In the genomic region with DNA sequence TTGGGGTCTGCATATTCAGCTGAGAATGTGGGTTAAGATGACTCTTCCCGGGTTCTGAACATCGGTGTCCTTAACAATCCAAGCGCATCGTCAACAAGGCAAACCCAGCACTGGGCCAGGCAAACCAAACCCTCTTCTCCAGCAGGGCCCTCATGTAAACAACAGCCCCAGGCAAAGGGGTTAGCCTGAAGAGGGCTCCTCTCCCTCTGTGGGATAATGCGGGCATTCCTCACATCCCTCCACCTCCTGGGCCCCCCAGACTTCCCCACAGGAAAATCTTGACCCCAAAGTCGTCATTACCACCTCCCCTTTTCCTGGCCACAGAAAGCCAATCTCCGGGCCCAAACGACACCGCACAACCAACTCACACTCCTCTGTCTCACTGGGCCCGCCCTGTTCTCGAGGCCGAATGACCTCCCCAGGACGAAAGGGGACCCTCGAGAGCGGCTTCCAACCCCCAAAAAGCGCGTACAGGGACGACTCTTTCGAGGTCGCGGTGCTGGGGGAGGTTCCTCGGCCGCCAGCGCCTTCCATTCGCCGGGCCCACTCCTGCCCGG, we compare ENCODE assay signal across 8 cellular contexts. TPM values are rescaled to one million over a fixed set of nuclear protein-coding genes. Genes with fewer than 3 reads are reported as not detected.
A peak's percentile ranks its signal among the peaks of the same experiment; 100 is the strongest.
DNase-seq lines count a peak whose midpoint lies in the region; ATAC-seq and TF ChIP-seq lines count a peak whose summit lies in the region.

No MANE protein-coding gene starts in this region.

- TF ChIP-seq POLR2A in heart left ventricle (IDR thresholded peaks at IDR 0.05) = no peak

- peak overlapping the region; percentile 89 for H3K4me3 Mint-ChIP-seq in mesothelial cell of epicardium

- no peaks in the 10 kb centered on the region for H3K9me2 ChIP-seq in PC-3 (replicated peaks; ENCODE audit: low read length)

- H3K4me2 ChIP-seq in PC-3 (ENCODE audit: low read length) = peak overlapping the region; percentile 88

- H3K9me3 Mint-ChIP-seq in mesothelial cell of epicardium = no peaks in the 10 kb centered on the region

- H3K4me3 ChIP-seq in heart left ventricle (peak overlapping the region; percentile 77 to 100 (median 94)), PC-3 (ENCODE audit: low read length) (peak overlapping the region; percentile 95), aorta (ENCODE audit: low read length in 2 of 2) (peak overlapping the region; percentile 72 to 85)

- H3K27me3 ChIP-seq in heart left ventricle = no peaks in the 10 kb centered on the region
- H3K27me3 ChIP-seq in PC-3 (ENCODE audit: low read length) = no peaks in the 10 kb centered on the region
- H3K27me3 ChIP-seq in aorta (ENCODE audit: control insufficient read depth in 1 of 2, insufficient read depth in 2 of 2, low read length in 1 of 2) = no peaks in the 10 kb centered on the region

- H3K4me1 Mint-ChIP-seq in mesothelial cell of epicardium = peaks cover 52% of the 10 kb centered on the region

- H3K9ac ChIP-seq in PC-3 (ENCODE audit: low read length) = peak overlapping the region; percentile 99

- BruUV-seq in PC-3 (replicated peaks; lab: Mats Ljungman, UMichigan) = TSS peak; percentile 48

- ATAC-seq in heart left ventricle (peak in 1 of 4 donors; percentile 0), Right ventricle myocardium superior (ENCODE audit: poor library complexity) (no peak), PC-3 (peak; percentile 16; the same call in 1 of the 2 replicates), aorta (ENCODE audit: low FRiP score) (no peak), HG02571 (IDR thresholded peaks at IDR 0.05; ENCODE audit: unreplicated experiment) (no peak)

- peak overlapping the region; percentile 64 for H2AFZ ChIP-seq in PC-3 (ENCODE audit: low read length)

- POLR2A ChIA-PET in PC-3 (lab: Charles Lee; ENCODE audit: unreplicated experiment) = interaction anchor here (0.6 kb wide), 1 partner anchor 358 kb away, joined by 3 read pairs; no protein-coding TSS in a partner anchor

- intact Hi-C loops in heart left ventricle (cut with DNase I) = loop anchor here in 2 of 10 donors (2.0 to 10.0 kb wide), 2 partner anchors 30 to 302 kb away; a partner anchor contains a TSS
- intact Hi-C loops in Right ventricle myocardium superior (cut with DNase I) = no loop called here
- intact Hi-C loops in PC-3 (cut with micrococcal nuclease) = loop anchor here (10.0 kb wide), 1 partner anchor 78 kb away; no protein-coding TSS in a partner anchor
- intact Hi-C loops in aorta (cut with DNase I) = no loop called here

- peaks cover 14% of the 10 kb centered on the region for H3K36me3 Mint-ChIP-seq in mesothelial cell of epicardium

- no peaks in the 10 kb centered on the region for H3K9me3 ChIP-seq in heart left ventricle
- no peaks in the 10 kb centered on the region for H3K9me3 ChIP-seq in PC-3 (ENCODE audit: low read length)
- no peaks in the 10 kb centered on the region for H3K9me3 ChIP-seq in aorta (ENCODE audit: control insufficient read depth, low read length)

- peaks cover 65% of the 10 kb centered on the region for H3K79me2 ChIP-seq in PC-3 (ENCODE audit: low read length)

- H3K27ac ChIP-seq in heart left ventricle = peak overlapping the region; percentile 81 to 96 (median 94)
- peak overlapping the region; percentile 42 for H3K27ac ChIP-seq in PC-3 (ENCODE audit: low read length)
- H3K27ac ChIP-seq in aorta (ENCODE audit: low read depth in 1 of 2, low read length in 2 of 2) = peak overlapping the region in 1 of 2 donors; percentile 64

- no peak for DNase-seq in heart left ventricle
- no peak for DNase-seq in Right ventricle myocardium superior
- DNase-seq in PC-3 = peak; percentile 26
- DNase-seq in dermis blood vessel endothelial cell = peak; percentile 42
- no peak for DNase-seq in mesothelial cell of epicardium (ENCODE audit: low spot score in 2 of 2, unreplicated experiment in 2 of 2)
- no peak for DNase-seq in aorta
- DNase-seq in GM19238 (ENCODE audit: insufficient read length, low spot score) = no peak

- H3K27ac Mint-ChIP-seq in mesothelial cell of epicardium = peak overlapping the region; percentile 96

- no peaks in the 10 kb centered on the region for H3F3A ChIP-seq in PC-3 (ENCODE audit: low read length, unreplicated experiment)

- H3K36me3 ChIP-seq in heart left ventricle = peaks cover 0 to 39% (median 27%) of the 10 kb centered on the region in 9 donors
- peaks cover 20% of the 10 kb centered on the region for H3K36me3 ChIP-seq in PC-3 (ENCODE audit: low read depth, low read length)
- H3K36me3 ChIP-seq in aorta (ENCODE audit: control insufficient read depth in 1 of 2, insufficient read depth in 2 of 2, low read length in 1 of 2) = no peaks in the 10 kb centered on the region

- peaks cover 24% of the 10 kb centered on the region for H4K20me1 ChIP-seq in PC-3 (ENCODE audit: low read length)

- no peaks in the 10 kb centered on the region for H3K27me3 Mint-ChIP-seq in mesothelial cell of epicardium (ENCODE audit: low read depth)

- H3K4me1 ChIP-seq in heart left ventricle = peaks cover 0 to 58% (median 39%) of the 10 kb centered on the region in 12 donors
- H3K4me1 ChIP-seq in PC-3 (ENCODE audit: insufficient read depth, low read length) = peaks cover 30% of the 10 kb centered on the region
- H3K4me1 ChIP-seq in aorta (ENCODE audit: control insufficient read depth in 1 of 2, insufficient read depth in 2 of 2, low read length in 2 of 2) = peaks cover 0 to 4% of the 10 kb centered on the region in 2 donors

- no peak for TF ChIP-seq CTCF in heart left ventricle (IDR thresholded peaks at IDR 0.05)
- TF ChIP-seq CTCF in PC-3 (conservative IDR thresholded peaks at IDR 0.05; ENCODE audit: low read depth, low read length) = no peak
- no peak for TF ChIP-seq CTCF in mesothelial cell of epicardium (IDR thresholded peaks at IDR 0.05; ENCODE audit: unreplicated experiment)

- WGBS in heart left ventricle, 4 donors = 0 to 1% (median 0%) methylated on average over 12 to 27 of the region's 27 CpGs
- WGBS in aorta, 2 donors = 1% methylated on average over 27 of the region's 27 CpGs

- CTCF ChIA-PET in PC-3 (lab: Charles Lee) = no interaction called here

RNA-seq across cellular contexts. Expression of a gene that starts 0.6 kb away (rescaled TPM):
- 100 to 1,000 TPM; 121 to 156 (median 130) TPM for total RNA-seq in heart left ventricle
- polyA plus RNA-seq in heart left ventricle = 100 to 1,000 TPM in 1 of 2 donors, 10 to 100 TPM in 1; 78.8 to 158 TPM
- 111 TPM for total RNA-seq in Right ventricle myocardium superior
- total RNA-seq in PC-3 (2014; rRNA removed) = 450 and 451 TPM in 2 replicates
- 328 and 389 TPM in 2 replicates for total RNA-seq in dermis blood vessel endothelial cell
- total RNA-seq in mesothelial cell of epicardium = 253 to 266 TPM (median 263 TPM) in 3 replicates
- total RNA-seq in aorta = 100 to 1,000 TPM; 134 to 148 TPM
- 10 to 100 TPM; 44.2 to 80.1 TPM for polyA plus RNA-seq in aorta

RNA-seq across cellular contexts. Expression of a gene that starts 0.7 kb away (rescaled TPM):
- total RNA-seq in heart left ventricle (10 to 100 TPM in 8 of 9 donors, 1 to 10 TPM in 1; 10.0 to 31.2 (median 16.8) TPM), Right ventricle myocardium superior (12.9 TPM), PC-3 (2014; rRNA removed) (56.9 and 88.5 TPM in 2 replicates), dermis blood vessel endothelial cell (27.2 and 33.9 TPM in 2 replicates), mesothelial cell of epicardium (74.0 to 83.6 TPM (median 75.8 TPM) in 3 replicates), aorta (10 to 100 TPM; 18.9 to 30.4 TPM)
- polyA plus RNA-seq in heart left ventricle (10 to 100 TPM; 10.7 to 16.2 TPM), aorta (10 to 100 TPM; 23.1 to 82.0 TPM)

RNA-seq across cellular contexts. Expression of a gene that starts 29.3 kb away (rescaled TPM):
- total RNA-seq in heart left ventricle (10 to 100 TPM in 6 of 9 donors, 1 to 10 TPM in 3; 6.7 to 23.9 (median 11.9) TPM), Right ventricle myocardium superior (14.2 TPM), PC-3 (2014; rRNA removed) (51.2 and 58.2 TPM in 2 replicates), dermis blood vessel endothelial cell (58.4 and 75.4 TPM in 2 replicates), mesothelial cell of epicardium (26.3 to 31.8 TPM (median 28.0 TPM) in 3 replicates), aorta (10 to 100 TPM; 19.1 to 36.4 TPM)
- polyA plus RNA-seq in heart left ventricle (10 to 100 TPM in 1 of 2 donors, 1 to 10 TPM in 1; 7.6 to 12.3 TPM), aorta (10 to 100 TPM; 20.2 to 47.4 TPM)

RNA-seq across cellular contexts. Expression of a gene that starts 29.8 kb away (rescaled TPM):
- 10 to 100 TPM; 15.7 to 27.0 (median 19.0) TPM for total RNA-seq in heart left ventricle
- 10 to 100 TPM; 19.5 to 29.3 TPM for polyA plus RNA-seq in heart left ventricle
- 17.7 TPM for total RNA-seq in Right ventricle myocardium superior
- 39.8 and 40.7 TPM in 2 replicates for total RNA-seq in PC-3 (2014; rRNA removed)
- 12.6 and 12.8 TPM in 2 replicates for total RNA-seq in dermis blood vessel endothelial cell
- 48.4 to 51.5 TPM (median 49.2 TPM) in 3 replicates for total RNA-seq in mesothelial cell of epicardium
- total RNA-seq in aorta = 10 to 100 TPM; 31.9 to 38.2 TPM
- 10 to 100 TPM; 41.3 to 71.3 TPM for polyA plus RNA-seq in aorta

RNA-seq across cellular contexts. Expression of a gene that starts 37.2 kb away (rescaled TPM):
- total RNA-seq in heart left ventricle (1 to 10 TPM in 3 of 9 donors, under 1 TPM in 5, not detected in 1; 0.17 to 1.7 (median 0.82) TPM), Right ventricle myocardium superior (0.73 TPM), PC-3 (2014; rRNA removed) (0.15 and 0.35 TPM in 2 replicates), dermis blood vessel endothelial cell (6.8 and 8.8 TPM in 2 replicates), mesothelial cell of epicardium (6.2 to 8.7 TPM (median 8.2 TPM) in 3 replicates), aorta (1 to 10 TPM; 3.0 to 5.6 TPM)
- polyA plus RNA-seq in heart left ventricle (under 1 TPM; 0.30 to 0.38 TPM), aorta (1 to 10 TPM in 1 of 2 donors, not detected in 1; 2.0 TPM)

Comparison
In these comparisons a context has a peak if more than half of its experiments do, and no peak if none do; other contexts are left out.
1. DNase-seq: peak in PC-3 (single experiment) and dermis blood vessel endothelial cell (single experiment); none in heart left ventricle (0 of 5), Right ventricle myocardium superior (single experiment), mesothelial cell of epicardium (0 of 2), aorta (0 of 2) and GM19238 (single experiment).
2. Peak in every context shown above with its lines, with median percentiles within 50 percentile points of each other: H3K4me3 ChIP-seq.